Comparison of ENCODE assay signal across 24 cellular contexts in the genomic region with DNA sequence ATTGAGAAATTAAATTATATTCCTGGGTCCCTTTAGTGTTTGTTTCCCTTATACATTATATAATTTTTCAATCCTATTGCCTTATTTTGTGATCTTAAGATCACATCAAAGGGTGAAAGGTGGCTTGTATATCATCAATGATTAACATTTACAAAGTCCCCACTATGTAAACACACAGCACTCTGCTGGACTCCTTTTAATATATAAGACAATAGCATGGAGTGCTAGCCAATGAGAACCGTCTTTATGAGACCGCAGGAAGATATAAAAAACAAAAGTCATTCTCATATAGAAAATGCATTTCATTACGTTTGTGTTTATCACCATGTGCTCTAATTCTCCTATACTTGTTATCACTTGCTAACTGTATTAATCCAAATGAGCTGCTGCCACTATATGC.
"Had no signal": no experiment of that assay in that cellular context is flagged by ENCODE, and none has a peak within 500 bp of the region (broad histone marks: within the 10 kb centered on the region; RNA-seq: fewer than 3 reads in every experiment).

No MANE protein-coding gene starts in this region.

- H3K36me3 Mint-ChIP-seq: activated CD4-positive, alpha-beta memory T cell treated with anti-CD3 and anti-CD28 coated beads for 36 hours; activated naive CD4-positive, alpha-beta T cell treated with anti-CD3 and anti-CD28 coated beads, Interleukin-2, amount 50 U/mL, for 72 hours had no signal

- H3K27ac Mint-ChIP-seq: activated CD4-positive, alpha-beta memory T cell treated with anti-CD3 and anti-CD28 coated beads for 36 hours; activated CD4-positive, alpha-beta T cell treated with anti-CD3 and anti-CD28 coated beads, Interleukin-2, amount 10 ng/mL, durations not matched to agents 7 days and 5 days; activated naive CD4-positive, alpha-beta T cell treated with anti-CD3 and anti-CD28 coated beads for 36 hours; activated naive CD4-positive, alpha-beta T cell treated with anti-CD3 and anti-CD28 coated beads, Interleukin-2, amount 50 U/mL, for 72 hours; activated T-helper 1 cell treated with anti-CD3 and anti-CD28 coated beads, Interleukin-12 subunit alpha, Interleukin-12 subunit beta, Interleukin-2, Interleukin-4 antibody, amounts not matched to agents 30 ng/mL and 10 ng/mL and 1 ng/mL, durations not matched to agents 14 hours and 24 hours and 36 hours had no signal

- H3K9me3 Mint-ChIP-seq: activated CD4-positive, alpha-beta memory T cell treated with anti-CD3 and anti-CD28 coated beads for 36 hours; activated CD4-positive, alpha-beta T cell treated with anti-CD3 and anti-CD28 coated beads, Interleukin-2, amount 10 ng/mL, durations not matched to agents 7 days and 5 days; activated naive CD4-positive, alpha-beta T cell treated with anti-CD3 and anti-CD28 coated beads for 36 hours; activated naive CD4-positive, alpha-beta T cell treated with anti-CD3 and anti-CD28 coated beads, Interleukin-2, amount 50 U/mL, for 72 hours; activated T-cell treated with anti-CD3 and anti-CD28 coated beads, Interleukin-2, amount 50 U/mL, for 4 hours; activated T-helper 1 cell treated with anti-CD3 and anti-CD28 coated beads, Interleukin-12 subunit alpha, Interleukin-12 subunit beta, Interleukin-2, Interleukin-4 antibody, amounts not matched to agents 30 ng/mL and 10 ng/mL and 1 ng/mL, durations not matched to agents 14 hours and 24 hours and 36 hours had no signal

- DNase-seq: activated CD4-positive, alpha-beta memory T cell treated with anti-CD3 and anti-CD28 coated beads for 36 hours; activated CD4-positive, alpha-beta T cell treated with anti-CD3 and anti-CD28 coated beads, Interleukin-2, amount 10 ng/mL, durations not matched to agents 7 days and 5 days; activated CD8-positive, alpha-beta memory T cell treated with anti-CD3 and anti-CD28 coated beads, Interleukin-2, amount 50 U/mL, for 4 hours; activated gamma-delta T cell treated with Interleukin-2 at 50 U/mL for 16 hours; activated naive CD4-positive, alpha-beta T cell treated with anti-CD3 and anti-CD28 coated beads for 36 hours; activated T-cell treated with anti-CD3 and anti-CD28 coated beads for 4 hours; activated T-cell treated with anti-CD3 and anti-CD28 coated beads, Interleukin-2, amount 50 U/mL, for 4 hours; adrenal gland; body of pancreas; MG63; NCI-H1048; NCI-H1436 treated with DMSO at 0.1 percent for 48 hours; NCI-H1694 treated with DMSO at 0.1 percent for 48 hours; NCI-H2029; NCI-H345; NCI-H524 treated with DMSO at 0.1 percent for 48 hours; NCI-H748 treated with DMSO at 0.1 percent for 48 hours; NK-92 treated with Interleukin-12 subunit alpha and Interleukin-12 subunit beta, amount 100 ng/mL, for 24 hours; PC-9; Right ventricle myocardium superior; SW 1271; T1000 had no signal

- ATAC-seq: activated naive CD4-positive, alpha-beta T cell treated with anti-CD3 and anti-CD28 coated beads, Interleukin-2, amount 50 U/mL, for 72 hours; activated T-cell treated with anti-CD3 and anti-CD28 coated beads, Interleukin-2, amount 50 U/mL, for 4 hours; body of pancreas had no signal

- H3K4me3 Mint-ChIP-seq: activated CD4-positive, alpha-beta memory T cell treated with anti-CD3 and anti-CD28 coated beads for 36 hours; activated CD4-positive, alpha-beta T cell treated with anti-CD3 and anti-CD28 coated beads, Interleukin-2, amount 10 ng/mL, durations not matched to agents 7 days and 5 days; activated naive CD4-positive, alpha-beta T cell treated with anti-CD3 and anti-CD28 coated beads for 36 hours; activated T-cell treated with anti-CD3 and anti-CD28 coated beads, Interleukin-2, amount 50 U/mL, for 4 hours; activated T-helper 1 cell treated with anti-CD3 and anti-CD28 coated beads, Interleukin-12 subunit alpha, Interleukin-12 subunit beta, Interleukin-2, Interleukin-4 antibody, amounts not matched to agents 30 ng/mL and 10 ng/mL and 1 ng/mL, durations not matched to agents 14 hours and 24 hours and 36 hours had no signal

- H3K4me1 Mint-ChIP-seq: activated CD4-positive, alpha-beta T cell treated with anti-CD3 and anti-CD28 coated beads, Interleukin-2, amount 10 ng/mL, durations not matched to agents 7 days and 5 days had no signal
